In genomic region chr21:32410916-32411315, GRCh38 we compare ENCODE assay signal across 10 cellular contexts. TPM values are rescaled to one million over a fixed set of nuclear protein-coding genes. Genes with fewer than 3 reads are reported as not detected.
DNase-seq lines count a peak whose midpoint lies in the region; ATAC-seq, FAIRE-seq and TF ChIP-seq lines count a peak whose summit lies in the region.
"Had no signal": no experiment of that assay in that cellular context is flagged by ENCODE, and none has a peak within 500 bp of the region (broad histone marks: within the 10 kb centered on the region; RNA-seq: fewer than 3 reads in every experiment).

No MANE protein-coding gene starts in this region.

- CTCF ChIA-PET in CD4-positive, alpha-beta T cell (lab: Charles Lee), result interaction anchor here (4.9 kb wide), 1 partner anchor 189 kb away, joined by 19 read pairs; no protein-coding TSS in a partner anchor
- CTCF ChIA-PET in activated B cell treated with CpG ODN at 0.5 μM for 24 hours (lab: Charles Lee), result no interaction called here

- WGBS in psoas muscle, 3 donors, result 64 to 81% (median 64%) methylated on average over 5 of the region's 5 CpGs

- POLR2A ChIA-PET in CD4-positive, alpha-beta T cell (lab: Charles Lee), result interaction anchor here (1.0 to 4.4 kb wide), 7 partner anchors 8 to 361 kb away, joined by 3 to 52 read pairs (median 13); partner anchors contain the start of genes CFAP298, PAXBP1 and URB1
- POLR2A ChIA-PET in activated B cell treated with CpG ODN at 0.5 μM for 24 hours (lab: Charles Lee), result no interaction called here

- peaks cover 7% of the 10 kb centered on the region for H3K4me1 ChIP-seq in psoas muscle

- H3K36me3 Mint-ChIP-seq in CD4-positive, alpha-beta T cell (ENCODE audit: low read depth), result peaks cover 9% of the 10 kb centered on the region
- no peaks in the 10 kb centered on the region for H3K36me3 Mint-ChIP-seq in activated B cell treated with CpG ODN at 0.5 μM for 24 hours (ENCODE audit: low read depth)

- no peak for DNase-seq in CD4-positive, alpha-beta T cell
- DNase-seq in activated B cell treated with CpG ODN at 0.5 μM for 24 hours (no peak), fibroblast of mammary gland (ENCODE audit: low read depth) (no peak), psoas muscle (no peak), AG08396 (ENCODE audit: low spot score) (no peak), urothelium cell line (ENCODE audit: low spot score) (no peak)
- DNase-seq: GF-D8, OCI-M1 had no signal

- H3K4me3 Mint-ChIP-seq in CD4-positive, alpha-beta T cell, result peak overlapping the region; percentile 96
- H3K4me3 Mint-ChIP-seq in activated B cell treated with CpG ODN at 0.5 μM for 24 hours, result peak overlapping the region; percentile 36

- no peak overlapping the region for H3K27ac ChIP-seq in CD4-positive, alpha-beta T cell (ENCODE audit: low read depth, low read length)
- H3K27ac ChIP-seq in psoas muscle, result peak overlapping the region; percentile 82

- no peaks in the 10 kb centered on the region for H3K9me3 ChIP-seq in CD4-positive, alpha-beta T cell (ENCODE audit: control insufficient read depth, low read length)
- no peaks in the 10 kb centered on the region for H3K9me3 ChIP-seq in psoas muscle

- no peak for ATAC-seq in CD4-positive, alpha-beta T cell (ENCODE audit: poor library complexity)
- no peak for ATAC-seq in activated B cell treated with CpG ODN at 0.5 μM for 24 hours (ENCODE audit: low read depth)
- ATAC-seq in psoas muscle, result no peak
- no peak for ATAC-seq in HG02623 (IDR thresholded peaks at IDR 0.05; ENCODE audit: unreplicated experiment)
- ATAC-seq in GM21723 (IDR thresholded peaks at IDR 0.05; ENCODE audit: unreplicated experiment), result no peak

- no peaks in the 10 kb centered on the region for H3K27me3 Mint-ChIP-seq in CD4-positive, alpha-beta T cell
- peaks cover 43% of the 10 kb centered on the region for H3K27me3 Mint-ChIP-seq in activated B cell treated with CpG ODN at 0.5 μM for 24 hours

- H3K36me3 ChIP-seq in psoas muscle (ENCODE audit: insufficient read depth in 1 of 2, low read depth in 1 of 2), result no peaks in the 10 kb centered on the region

- no peaks in the 10 kb centered on the region for H3K9me3 Mint-ChIP-seq in CD4-positive, alpha-beta T cell
- H3K9me3 Mint-ChIP-seq in activated B cell treated with CpG ODN at 0.5 μM for 24 hours, result no peaks in the 10 kb centered on the region

- intact Hi-C loops in CD4-positive, alpha-beta T cell (cut with DNase I, micrococcal nuclease), result loop anchor here (1.0 to 5.0 kb wide), 2 partner anchors 18 to 81 kb away; partner anchors contain the start of gene URB1 (in 1 of the 2)
- intact Hi-C loops in activated B cell treated with CpG ODN at 0.5 μM for 24 hours (cut with micrococcal nuclease), result no loop called here
- intact Hi-C loops in psoas muscle (cut with DNase I), result loop anchor here (2.0 to 5.0 kb wide), 2 partner anchors 46 to 158 kb away; no protein-coding TSS in a partner anchor

- FAIRE-seq in urothelium cell line (lab: Jason Lieb, UNC), result no peak

- no peak for TF ChIP-seq CTCF in CD4-positive, alpha-beta T cell (IDR thresholded peaks at IDR 0.05)
- TF ChIP-seq CTCF in activated B cell treated with CpG ODN at 0.5 μM for 24 hours (IDR thresholded peaks at IDR 0.05) (no peak), fibroblast of mammary gland (conservative IDR thresholded peaks at IDR 0.05; ENCODE audit: control insufficient read depth, insufficient read depth, low read depth, low read length) (no peak), psoas muscle (IDR thresholded peaks at IDR 0.05) (no peak)

- H3K27ac Mint-ChIP-seq in CD4-positive, alpha-beta T cell, result peak overlapping the region; percentile 97
- H3K27ac Mint-ChIP-seq in activated B cell treated with CpG ODN at 0.5 μM for 24 hours, result no peak overlapping the region

- H3K4me1 Mint-ChIP-seq in CD4-positive, alpha-beta T cell (ENCODE audit: low read depth), result peaks cover 51% of the 10 kb centered on the region
- peaks cover 18% of the 10 kb centered on the region for H3K4me1 Mint-ChIP-seq in activated B cell treated with CpG ODN at 0.5 μM for 24 hours

- H3K27me3 ChIP-seq in CD4-positive, alpha-beta T cell (ENCODE audit: control insufficient read depth, insufficient read depth, low read length), result no peaks in the 10 kb centered on the region
- no peaks in the 10 kb centered on the region for H3K27me3 ChIP-seq in psoas muscle (ENCODE audit: insufficient read depth in 3 of 3, low read length in 2 of 3)

- H3K4me3 ChIP-seq in fibroblast of mammary gland (ENCODE audit: control insufficient read depth, low read depth, low read length), result peak overlapping the region; percentile 79
- peak overlapping the region; percentile 86 for H3K4me3 ChIP-seq in psoas muscle

RNA-seq across cellular contexts. Expression of gene EVA1C, which starts 1.6 kb away (rescaled TPM):
- total RNA-seq in CD4-positive, alpha-beta T cell, result 10 to 100 TPM; 11.1 to 12.7 TPM
- total RNA-seq in activated B cell treated with CpG ODN at 0.5 μM for 24 hours, result 0.20 and 0.38 TPM in 2 replicates
- total RNA-seq in psoas muscle, result 10 to 100 TPM in 1 of 4 donors, 1 to 10 TPM in 3; 5.5 to 10.7 (median 7.3) TPM
- polyA plus RNA-seq in psoas muscle, result 1 to 10 TPM; 5.6 to 9.7 (median 5.8) TPM

RNA-seq across cellular contexts. Expression of gene URB1, which starts 18.1 kb away (rescaled TPM):
- total RNA-seq in CD4-positive, alpha-beta T cell, result 1 to 10 TPM; 5.4 to 5.7 TPM
- 18.1 and 22.2 TPM in 2 replicates for total RNA-seq in activated B cell treated with CpG ODN at 0.5 μM for 24 hours
- 10 to 100 TPM; 12.9 to 19.8 (median 17.9) TPM for total RNA-seq in psoas muscle
- polyA plus RNA-seq in psoas muscle, result 1 to 10 TPM; 4.8 to 9.5 (median 8.1) TPM
